Comparison of ENCODE assay signal across 1 cellular context in genomic region chr5:134989291-134989830, GRCh38.
TF ChIP-seq lines count a peak whose summit lies in the region.

No MANE protein-coding gene starts in this region.

TF ChIP-seq in IMR-90, 13 proteins besides CTCF, POLR2A, EP300 and RAD21:
- TF ChIP-seq NFE2L2 (IDR thresholded peaks at IDR 0.05; ENCODE audit: low read depth, low read length), result no peak
- no peak for TF ChIP-seq SMC3 (IDR thresholded peaks at IDR 0.05; ENCODE audit: low read depth, low read length)
- TF ChIP-seq BHLHE40 (IDR thresholded peaks at IDR 0.05; ENCODE audit: low read depth, low read length), result no peak
- TF ChIP-seq MAZ (IDR thresholded peaks at IDR 0.05; ENCODE audit: borderline replicate concordance, low read depth, low read length), result no peak
- TF ChIP-seq MAFK (IDR thresholded peaks at IDR 0.05; ENCODE audit: low read depth, low read length), result no peak
- no peak for TF ChIP-seq ELK1 (IDR thresholded peaks at IDR 0.05; ENCODE audit: borderline replicate concordance, low read depth, low read length)
- TF ChIP-seq FOS (IDR thresholded peaks at IDR 0.05; ENCODE audit: low read depth, low read length), result no peak
- TF ChIP-seq CEBPB (IDR thresholded peaks at IDR 0.05; ENCODE audit: low read depth, low read length), result no peak
- no peak for TF ChIP-seq MXI1 (IDR thresholded peaks at IDR 0.05; ENCODE audit: borderline replicate concordance, low read depth, low read length)
- TF ChIP-seq CHD1 (IDR thresholded peaks at IDR 0.05; ENCODE audit: low read depth, low read length), result no peak
- no peak for TF ChIP-seq RFX5 (IDR thresholded peaks at IDR 0.05; ENCODE audit: low read depth, low read length)
- no peak for TF ChIP-seq RCOR1 (IDR thresholded peaks at IDR 0.05; ENCODE audit: insufficient replicate concordance, low read length)
- no peak for TF ChIP-seq USF2 (IDR thresholded peaks at IDR 0.05; ENCODE audit: low read depth, low read length)
